In genomic region chr22:39243443-39244072, GRCh38 we compare ENCODE assay signal across 8 cellular contexts. TPM values are rescaled to one million over a fixed set of nuclear protein-coding genes. Genes with fewer than 3 reads are reported as not detected.
DNase-seq lines count a peak whose midpoint lies in the region; ATAC-seq, FAIRE-seq and TF ChIP-seq lines count a peak whose summit lies in the region.

No MANE protein-coding gene starts in this region.

- peak overlapping the region; percentile 42 to 92 (median 79) for H3K27ac ChIP-seq in skin epidermis

- H3K27ac Mint-ChIP-seq in activated T-cell treated with anti-CD3 and anti-CD28 coated beads, Interleukin-2, amount 50 U/mL, for 72 hours: no peak overlapping the region

- ATAC-seq in activated T-cell treated with anti-CD3 and anti-CD28 coated beads, Interleukin-2, amount 50 U/mL, for 72 hours (replicated peaks in 1 of 2): peak; percentile 32 to 38

- peaks cover 0 to 4% of the 10 kb centered on the region in 2 donors for H3K36me3 Mint-ChIP-seq in activated T-cell treated with anti-CD3 and anti-CD28 coated beads, Interleukin-2, amount 50 U/mL, for 72 hours (ENCODE audit: insufficient read depth in 2 of 2)

- peaks cover 55% of the 10 kb centered on the region for H3K27me3 Mint-ChIP-seq in activated T-cell treated with anti-CD3 and anti-CD28 coated beads, Interleukin-2, amount 50 U/mL, for 72 hours (ENCODE audit: low read depth)

- no peaks in the 10 kb centered on the region for H3K9me3 Mint-ChIP-seq in activated T-cell treated with anti-CD3 and anti-CD28 coated beads, Interleukin-2, amount 50 U/mL, for 72 hours

- peak; percentile 26 for DNase-seq in HT-29 (ENCODE audit: low spot score)
- DNase-seq in activated T-cell treated with anti-CD3 and anti-CD28 coated beads, Interleukin-2, amount 50 U/mL, for 72 hours: peak in 1 of 2 donors; percentile 22
- no peak for DNase-seq in GM12892 (ENCODE audit: insufficient read length)
- DNase-seq in NCI-H524 treated with DMSO at 0.1 percent for 48 hours (lab: John Stamatoyannopoulos, UW): no peak
- DNase-seq in NOMO-1 treated with dmso at 0.1 percent for 144 hours (lab: John Stamatoyannopoulos, UW; ENCODE audit: unreplicated experiment): no peak
- no peak for DNase-seq in SKM-1 (lab: John Stamatoyannopoulos, UW; ENCODE audit: unreplicated experiment)

- no peak for TF ChIP-seq POLR2A in GM12892 (IDR thresholded peaks at IDR 0.05; ENCODE audit: low read depth, low read length)

- peaks cover 42% of the 10 kb centered on the region for H3K4me1 Mint-ChIP-seq in activated T-cell treated with anti-CD3 and anti-CD28 coated beads, Interleukin-2, amount 50 U/mL, for 72 hours (ENCODE audit: low read depth)

- FAIRE-seq in GM12892 (lab: Jason Lieb, UNC): no peak

- peak overlapping the region; percentile 87 to 89 for H3K4me3 Mint-ChIP-seq in activated T-cell treated with anti-CD3 and anti-CD28 coated beads, Interleukin-2, amount 50 U/mL, for 72 hours

- H3K4me3 ChIP-seq in iPS-11a (ENCODE audit: low read depth, low read length) (peak overlapping the region; percentile 43), skin epidermis (peak overlapping the region; percentile 38 to 64 (median 56))

RNA-seq across cellular contexts. Expression of gene PDGFB, which starts 1.2 kb away (rescaled TPM):
- 12.4 and 16.6 TPM in 2 replicates for total RNA-seq in HT-29 (2014; rRNA removed; shearing (Covaris generic))
- 1 to 10 TPM; 2.9 to 4.6 TPM for total RNA-seq in activated T-cell treated with anti-CD3 and anti-CD28 coated beads, Interleukin-2, amount 50 U/mL, for 72 hours
- polyA plus RNA-seq in GM12892 (2012; ENCODE audit: missing spikeins): 0.64 TPM
